ENCODE assay signal across 8 cellular contexts in the genomic region with DNA sequence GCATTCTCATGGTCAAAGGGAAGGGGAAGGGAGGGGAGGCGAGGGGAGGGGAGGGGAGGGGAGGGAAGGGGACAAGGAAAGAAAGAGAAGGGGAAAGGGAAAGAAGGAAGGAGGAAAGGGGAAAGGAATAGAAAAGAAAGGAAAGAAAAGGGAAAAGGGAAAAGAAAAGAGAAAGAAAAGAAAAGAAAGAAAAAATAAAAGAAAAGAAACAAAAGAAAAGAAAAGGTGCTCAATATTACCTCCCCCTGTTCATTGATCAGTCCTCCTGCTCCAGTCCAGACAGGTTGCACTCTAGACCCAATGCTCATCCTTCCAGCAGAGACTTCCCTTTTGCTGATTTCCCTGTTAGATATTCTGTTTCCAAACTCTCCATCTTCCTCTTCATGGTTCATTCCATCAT. TPM values are rescaled to one million over a fixed set of nuclear protein-coding genes. Genes with fewer than 3 reads are reported as not detected.
"Had no signal": no experiment of that assay in that cellular context is flagged by ENCODE, and none has a peak within 500 bp of the region (broad histone marks: within the 10 kb centered on the region; RNA-seq: fewer than 3 reads in every experiment).

No MANE protein-coding gene starts in this region.

- H3K27ac ChIP-seq: HL-60 had no signal

- H3K4me3 Mint-ChIP-seq: IgD-negative memory B cell had no signal

- H3K36me3 Mint-ChIP-seq: IgD-negative memory B cell had no signal

- DNase-seq: IMR-90, KBM-7, KG1 had no signal

- H3K9me3 Mint-ChIP-seq: IgD-negative memory B cell had no signal

- H3K27me3 Mint-ChIP-seq: IgD-negative memory B cell had no signal

- FAIRE-seq: HTR-8/SVneo had no signal

- H3K27ac Mint-ChIP-seq: IgD-negative memory B cell had no signal

RNA-seq across cellular contexts. Expression of gene OR5K3, which starts 18.0 kb away (rescaled TPM):
- total RNA-seq: HT-29, HT1080, IMR-90 had no signal
- polyA plus RNA-seq: IgD-negative memory B cell, IMR-90 had no signal

RNA-seq across cellular contexts. Expression of gene OR5K4, which starts 18.8 kb away (rescaled TPM):
- total RNA-seq: HT-29, HT1080, IMR-90 had no signal
- polyA plus RNA-seq: IgD-negative memory B cell, IMR-90 had no signal
